ENCODE assay signal across 33 cellular contexts in the genomic region with DNA sequence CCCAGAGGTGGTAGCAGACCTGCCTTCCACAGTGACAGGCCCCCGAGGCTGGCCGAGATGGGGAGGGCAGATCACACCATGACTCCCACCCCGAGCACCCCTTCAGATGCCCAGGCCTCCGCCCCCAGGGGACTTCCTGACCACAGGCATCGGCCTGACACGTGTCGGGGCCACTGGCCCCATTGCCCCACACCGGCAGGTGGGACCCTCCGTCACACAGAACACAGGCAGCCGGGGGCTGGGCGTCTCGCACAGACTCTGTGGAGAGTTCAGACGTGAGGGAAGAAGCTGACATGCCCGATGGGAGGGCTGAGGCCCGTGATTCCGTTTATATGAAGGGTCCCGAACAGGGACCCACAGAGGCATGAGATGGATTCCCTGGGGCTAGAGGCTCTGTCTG. TPM values are rescaled to one million over a fixed set of nuclear protein-coding genes. Genes with fewer than 3 reads are reported as not detected.
"Had no signal": no experiment of that assay in that cellular context is flagged by ENCODE, and none has a peak within 500 bp of the region (broad histone marks: within the 10 kb centered on the region; RNA-seq: fewer than 3 reads in every experiment).

No MANE protein-coding gene starts in this region.

- H3K36me3 ChIP-seq: brain microvascular endothelial cell, Peyer's patch, WERI-Rb-1 had no signal

- H3K27ac ChIP-seq: brain microvascular endothelial cell, Peyer's patch, RWPE1, WERI-Rb-1 had no signal

- ATAC-seq: activated CD8-positive, alpha-beta T cell treated with anti-CD3 and anti-CD28 coated beads for 36 hours; activated T-cell treated with anti-CD3 and anti-CD28 coated beads, Interleukin-2, amount 50 U/mL, for 72 hours; activated T-helper 17 cell treated with anti-CD3 and anti-CD28 coated beads, Interleukin-2, amount 50 U/mL, for 72 hours had no signal

- H3K4me1 ChIP-seq: Peyer's patch had no signal

- DNase-seq: activated CD4-positive, alpha-beta T cell treated with anti-CD3 and anti-CD28 coated beads for 1 hour; activated CD4-positive, alpha-beta T cell treated with anti-CD3 and anti-CD28 coated beads for 48 hours; activated CD4-positive, CD25-positive, alpha-beta regulatory T cell; activated CD8-positive, alpha-beta T cell treated with anti-CD3 and anti-CD28 coated beads for 36 hours; activated effector memory CD4-positive, alpha-beta T cell treated with anti-CD3 and anti-CD28 coated beads, Interleukin-2, amount 50 U/mL, for 16 hours; activated naive CD4-positive, alpha-beta T cell; activated naive CD4-positive, alpha-beta T cell treated with anti-CD3 and anti-CD28 coated beads, Interleukin-2, amount 50 U/mL, for 16 hours; activated naive CD8-positive, alpha-beta T cell treated with anti-CD3 and anti-CD28 coated beads for 36 hours; activated T-cell treated with anti-CD3 and anti-CD28 coated beads, Interleukin-2, amount 50 U/mL, for 1 hour; activated T-cell treated with anti-CD3 and anti-CD28 coated beads, Interleukin-2, amount 50 U/mL, for 72 hours; amniotic stem cell; brain microvascular endothelial cell; Karpas-422; KBM-7; NCI-H1105; NCI-H1417 treated with DMSO at 0.1 percent for 48 hours; NCI-H187 treated with DMSO at 0.1 percent for 48 hours; NCI-H2081; NCI-H226; NCI-H524 treated with DMSO at 0.1 percent for 48 hours; Peyer's patch; Right ventricle myocardium superior; T1000; WERI-Rb-1 had no signal

- H3K9me3 ChIP-seq: Peyer's patch had no signal

- H3K4me3 ChIP-seq: Peyer's patch had no signal

- H3K27me3 ChIP-seq: brain microvascular endothelial cell, Peyer's patch had no signal

RNA-seq across cellular contexts. Expression of a gene that starts 51.3 kb away (rescaled TPM):
- total RNA-seq: activated CD8-positive, alpha-beta memory T cell treated with anti-CD3 and anti-CD28 coated beads for 36 hours; activated CD8-positive, alpha-beta T cell treated with anti-CD3 and anti-CD28 coated beads for 36 hours; activated naive CD8-positive, alpha-beta T cell treated with anti-CD3 and anti-CD28 coated beads for 36 hours; activated T-cell treated with anti-CD3 and anti-CD28 coated beads, Interleukin-2, amount 50 U/mL, for 72 hours; activated T-helper 17 cell treated with anti-CD3 and anti-CD28 coated beads, Interleukin-2, amount 50 U/mL, for 72 hours; aorta; MCF 10A; NCI-H460; Right ventricle myocardium superior; T-helper 1 cell treated with Interleukin-12 subunit alpha and Interleukin-12 subunit beta and Interleukin-4 antibody, amounts not matched to agents 30 ng/mL and 1 ng/mL, for 36 hours; T-helper 2 cell treated with Interferon-gamma antibody and Interleukin-4, amounts not matched to agents 100 ng/mL and 5 ng/mL, for 36 hours had no signal
- polyA plus RNA-seq: aorta, IgD-negative memory B cell had no signal
